Comparison of ENCODE assay signal across 26 cellular contexts in the genomic region with DNA sequence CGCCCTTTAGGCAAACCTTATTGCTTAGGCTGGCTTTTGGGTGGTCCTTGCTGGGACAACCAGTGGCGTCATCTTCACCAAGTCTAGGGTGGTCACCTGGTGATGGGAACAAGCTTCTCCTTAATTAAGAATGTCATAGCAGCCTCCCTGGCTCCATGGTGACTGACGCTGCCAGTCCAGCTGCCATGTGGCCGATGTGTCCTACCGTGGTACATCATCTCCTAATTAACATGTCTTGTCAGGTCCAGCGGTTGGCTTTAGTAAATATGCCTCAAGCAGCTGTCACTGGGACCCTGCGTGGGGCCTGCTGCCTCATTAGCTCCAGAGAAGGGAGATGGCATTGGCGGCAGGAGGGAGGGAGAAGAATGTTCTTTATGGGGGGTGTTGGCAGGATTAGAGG.
"Had no signal": no experiment of that assay in that cellular context is flagged by ENCODE, and none has a peak within 500 bp of the region (broad histone marks: within the 10 kb centered on the region; RNA-seq: fewer than 3 reads in every experiment).

No MANE protein-coding gene starts in this region.

- H3K27ac ChIP-seq: brain microvascular endothelial cell, coronary artery, dorsolateral prefrontal cortex had no signal

- H3K9me3 Mint-ChIP-seq: activated CD4-positive, alpha-beta memory T cell treated with anti-CD3 and anti-CD28 coated beads for 36 hours; activated CD4-positive, alpha-beta T cell treated with anti-CD3 and anti-CD28 coated beads, Interleukin-2, amount 10 ng/mL, durations not matched to agents 24 days and 14 days; activated T-helper 1 cell treated with anti-CD3 and anti-CD28 coated beads, Interleukin-12 subunit alpha, Interleukin-12 subunit beta, Interleukin-2, Interleukin-4 antibody, amounts not matched to agents 30 ng/mL and 10 ng/mL and 1 ng/mL, durations not matched to agents 14 hours and 24 hours and 36 hours; central memory CD8-positive, alpha-beta T cell; dendritic cell treated with granulocyte-macrophage colony-stimulating factor and Interleukin-4, amounts not matched to agents 40 ng/mL and 50 ng/mL, for 4 days; endodermal cell had no signal

- H3K4me1 Mint-ChIP-seq: activated CD4-positive, alpha-beta T cell treated with anti-CD3 and anti-CD28 coated beads for 36 hours; activated CD4-positive, alpha-beta T cell treated with anti-CD3 and anti-CD28 coated beads, Interleukin-2, amount 10 ng/mL, durations not matched to agents 24 days and 14 days; activated CD8-positive, alpha-beta memory T cell treated with anti-CD3 and anti-CD28 coated beads, Interleukin-2, amount 10 ng/mL, durations not matched to agents 7 days and 5 days; central memory CD8-positive, alpha-beta T cell had no signal

- H3K27me3 ChIP-seq: brain microvascular endothelial cell, dorsolateral prefrontal cortex had no signal

- H3K4me3 Mint-ChIP-seq: activated CD4-positive, alpha-beta memory T cell treated with anti-CD3 and anti-CD28 coated beads for 36 hours; activated CD4-positive, alpha-beta T cell treated with anti-CD3 and anti-CD28 coated beads for 36 hours; activated CD4-positive, alpha-beta T cell treated with anti-CD3 and anti-CD28 coated beads, Interleukin-2, amount 10 ng/mL, durations not matched to agents 24 days and 14 days; activated CD8-positive, alpha-beta memory T cell treated with anti-CD3 and anti-CD28 coated beads, Interleukin-2, amount 10 ng/mL, durations not matched to agents 7 days and 5 days; activated CD8-positive, alpha-beta T cell treated with anti-CD3 and anti-CD28 coated beads, Interleukin-2, amount 10 ng/mL, durations not matched to agents 7 days and 5 days; activated naive CD8-positive, alpha-beta T cell; activated T-helper 1 cell treated with anti-CD3 and anti-CD28 coated beads, Interleukin-12 subunit alpha, Interleukin-12 subunit beta, Interleukin-2, Interleukin-4 antibody, amounts not matched to agents 30 ng/mL and 10 ng/mL and 1 ng/mL, durations not matched to agents 14 hours and 24 hours and 36 hours; central memory CD8-positive, alpha-beta T cell; dendritic cell treated with granulocyte-macrophage colony-stimulating factor and Interleukin-4, amounts not matched to agents 40 ng/mL and 50 ng/mL, for 4 days; endodermal cell had no signal

- H3K27me3 Mint-ChIP-seq: activated CD4-positive, alpha-beta T cell treated with anti-CD3 and anti-CD28 coated beads, Interleukin-2, amount 10 ng/mL, durations not matched to agents 24 days and 14 days; dendritic cell treated with granulocyte-macrophage colony-stimulating factor and Interleukin-4, amounts not matched to agents 40 ng/mL and 50 ng/mL, for 4 days had no signal

- H3K27ac Mint-ChIP-seq: activated CD4-positive, alpha-beta memory T cell treated with anti-CD3 and anti-CD28 coated beads for 36 hours; activated CD4-positive, alpha-beta T cell treated with anti-CD3 and anti-CD28 coated beads for 36 hours; activated CD4-positive, alpha-beta T cell treated with anti-CD3 and anti-CD28 coated beads, Interleukin-2, amount 10 ng/mL, durations not matched to agents 24 days and 14 days; activated CD8-positive, alpha-beta memory T cell treated with anti-CD3 and anti-CD28 coated beads, Interleukin-2, amount 10 ng/mL, durations not matched to agents 7 days and 5 days; activated CD8-positive, alpha-beta T cell treated with anti-CD3 and anti-CD28 coated beads, Interleukin-2, amount 10 ng/mL, durations not matched to agents 7 days and 5 days; activated naive CD8-positive, alpha-beta T cell; activated T-helper 1 cell treated with anti-CD3 and anti-CD28 coated beads, Interleukin-12 subunit alpha, Interleukin-12 subunit beta, Interleukin-2, Interleukin-4 antibody, amounts not matched to agents 30 ng/mL and 10 ng/mL and 1 ng/mL, durations not matched to agents 14 hours and 24 hours and 36 hours; dendritic cell treated with granulocyte-macrophage colony-stimulating factor and Interleukin-4, amounts not matched to agents 40 ng/mL and 50 ng/mL, for 4 days; endodermal cell had no signal

- H3K36me3 ChIP-seq: brain microvascular endothelial cell had no signal

- H3K36me3 Mint-ChIP-seq: activated CD4-positive, alpha-beta memory T cell treated with anti-CD3 and anti-CD28 coated beads for 36 hours; activated CD8-positive, alpha-beta memory T cell treated with anti-CD3 and anti-CD28 coated beads, Interleukin-2, amount 10 ng/mL, durations not matched to agents 7 days and 5 days; activated naive CD8-positive, alpha-beta T cell had no signal

- H3K4me3 ChIP-seq: coronary artery, dorsolateral prefrontal cortex had no signal

- DNase-seq: activated CD4-positive, alpha-beta memory T cell treated with anti-CD3 and anti-CD28 coated beads for 36 hours; activated CD4-positive, alpha-beta T cell treated with anti-CD3 and anti-CD28 coated beads for 36 hours; activated CD4-positive, alpha-beta T cell treated with anti-CD3 and anti-CD28 coated beads, Interleukin-2, amount 10 ng/mL, durations not matched to agents 24 days and 14 days; activated CD4-positive, CD25-positive, alpha-beta regulatory T cell; activated CD4-positive, CD25-positive, alpha-beta regulatory T cell treated with anti-CD3 and anti-CD28 coated beads, Interleukin-2, amount 50 U/mL, for 72 hours; activated CD8-positive, alpha-beta memory T cell treated with anti-CD3 and anti-CD28 coated beads, Interleukin-2, amount 10 ng/mL, durations not matched to agents 7 days and 5 days; activated CD8-positive, alpha-beta memory T cell treated with anti-CD3 and anti-CD28 coated beads, Interleukin-2, amount 50 U/mL, for 4 hours; activated CD8-positive, alpha-beta T cell treated with anti-CD3 and anti-CD28 coated beads, Interleukin-2, amount 10 ng/mL, durations not matched to agents 7 days and 5 days; activated gamma-delta T cell; activated naive CD4-positive, alpha-beta T cell; activated naive CD4-positive, alpha-beta T cell treated with anti-CD3 and anti-CD28 coated beads, Interleukin-2, amount 50 U/mL, for 16 hours; activated T-cell treated with anti-CD3 and anti-CD28 coated beads, Interleukin-2, amount 50 U/mL, for 1 hour; activated T-cell treated with anti-CD3 and anti-CD28 coated beads, Interleukin-2, amount 50 U/mL, for 48 hours; amniotic stem cell; anterior cingulate cortex; brain microvascular endothelial cell; dorsolateral prefrontal cortex; effector memory CD4-positive, alpha-beta T cell; endodermal cell; foreskin fibroblast; T-helper 2 cell had no signal
